Comparison of ENCODE assay signal across 8 cellular contexts in the genomic region with DNA sequence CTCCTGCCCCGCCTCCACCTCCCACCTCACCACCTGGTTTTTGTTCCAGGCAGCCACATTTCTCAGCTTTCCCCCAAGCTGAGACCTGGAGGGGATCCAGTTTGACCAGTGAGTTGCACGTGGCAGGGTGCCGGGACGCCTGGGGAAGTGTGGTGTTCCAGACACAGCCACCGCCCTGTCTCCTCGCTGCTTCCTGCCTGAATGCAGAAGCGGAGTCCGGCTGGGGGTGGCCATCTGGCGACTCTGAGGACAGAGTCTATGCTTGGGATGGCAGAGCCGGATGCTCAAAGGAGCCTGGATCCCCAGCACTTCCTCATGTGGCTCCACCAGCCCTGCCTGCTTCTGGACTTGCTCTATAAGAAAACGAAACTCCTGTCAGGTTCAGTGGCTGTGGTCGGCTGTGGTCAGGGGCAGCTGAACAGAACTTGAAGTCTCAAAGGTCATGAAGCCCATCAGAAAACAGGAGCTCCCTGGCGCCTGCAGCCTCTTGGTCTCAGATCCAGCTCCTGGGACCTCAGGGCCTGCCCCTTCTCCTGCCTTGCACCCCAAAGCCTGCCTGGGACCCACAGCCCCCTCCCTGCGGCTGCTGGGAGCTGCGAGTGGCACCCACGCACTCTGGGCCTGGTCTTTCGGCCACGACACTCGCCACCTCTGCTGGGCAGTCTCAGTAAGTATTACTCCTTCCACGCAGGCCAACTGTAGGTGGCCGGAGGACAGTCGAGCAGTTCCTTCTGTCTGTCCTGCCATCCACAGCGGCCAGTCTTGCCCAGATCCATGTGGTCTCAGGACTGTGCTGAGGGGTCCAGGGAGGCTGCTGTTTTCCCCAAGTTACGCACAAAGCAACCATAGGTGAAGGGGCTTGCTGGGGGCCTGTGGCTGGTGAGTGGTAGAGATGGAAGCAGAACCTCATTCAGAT.
DNase-seq lines count a peak whose midpoint lies in the region; ATAC-seq and TF ChIP-seq lines count a peak whose summit lies in the region.

No MANE protein-coding gene starts in this region.

- H3K27ac Mint-ChIP-seq in activated CD4-positive, alpha-beta T cell treated with anti-CD3 and anti-CD28 coated beads, Interleukin-2, amount 10 ng/mL, durations not matched to agents 24 days and 14 days = no peak overlapping the region
- no peak overlapping the region for H3K27ac Mint-ChIP-seq in HFFc6

- WGBS in heart left ventricle, 4 donors = 53 to 63% (median 55%) methylated on average over 8 to 24 of the region's 24 CpGs

- DNase-seq in activated CD4-positive, alpha-beta T cell treated with anti-CD3 and anti-CD28 coated beads, Interleukin-2, amount 10 ng/mL, durations not matched to agents 24 days and 14 days = peak; percentile 68
- DNase-seq in activated CD4-positive, alpha-beta T cell treated with anti-CD3 and anti-CD28 coated beads for 4 hours = no peak
- DNase-seq in Peyer's patch = peak; percentile 67 to 88 (median 87)
- DNase-seq in heart left ventricle = peak; percentile 91 to 96 (median 95)
- no peak for DNase-seq in HFFc6
- DNase-seq in foreskin keratinocyte = no peak

- H3K4me1 Mint-ChIP-seq in activated CD4-positive, alpha-beta T cell treated with anti-CD3 and anti-CD28 coated beads, Interleukin-2, amount 10 ng/mL, durations not matched to agents 24 days and 14 days = peaks cover 40% of the 10 kb centered on the region
- H3K4me1 Mint-ChIP-seq in HFFc6 (ENCODE audit: low read depth) = peaks cover 50% of the 10 kb centered on the region

- TF ChIP-seq POLR2A in Peyer's patch (IDR thresholded peaks at IDR 0.05) (no peak), heart left ventricle (IDR thresholded peaks at IDR 0.05) (no peak)

- peaks cover 2% of the 10 kb centered on the region for H3K36me3 Mint-ChIP-seq in activated CD4-positive, alpha-beta T cell treated with anti-CD3 and anti-CD28 coated beads, Interleukin-2, amount 10 ng/mL, durations not matched to agents 24 days and 14 days (ENCODE audit: low read depth)
- H3K36me3 Mint-ChIP-seq in HFFc6 (ENCODE audit: low read depth) = no peaks in the 10 kb centered on the region

- H3K36me3 ChIP-seq in Peyer's patch (no peaks in the 10 kb centered on the region), heart left ventricle (no peaks in the 10 kb centered on the region), skeletal muscle tissue (ENCODE audit: control insufficient read depth in 3 of 3, insufficient read depth in 3 of 3, low read length in 3 of 3) (no peaks in the 10 kb centered on the region)

- H3K27ac ChIP-seq in Peyer's patch = peak overlapping the region in 3 of 4 donors; percentile 67 to 80 (median 70)
- H3K27ac ChIP-seq in heart left ventricle = peak overlapping the region; percentile 86 to 99 (median 94)
- H3K27ac ChIP-seq in skeletal muscle tissue (ENCODE audit: low read depth, low read length) = peak overlapping the region; percentile 77
- H3K27ac ChIP-seq in foreskin keratinocyte = no peak overlapping the region

- peak; percentile 66 for ATAC-seq in HG02884 (IDR thresholded peaks at IDR 0.05; ENCODE audit: unreplicated experiment)
- peak; percentile 23 to 66 (median 52) for ATAC-seq in heart left ventricle
- ATAC-seq in foreskin keratinocyte = no peak

- H3K27me3 ChIP-seq in Peyer's patch = no peaks in the 10 kb centered on the region
- no peaks in the 10 kb centered on the region for H3K27me3 ChIP-seq in heart left ventricle
- no peaks in the 10 kb centered on the region for H3K27me3 ChIP-seq in skeletal muscle tissue (ENCODE audit: control insufficient read depth in 3 of 3, insufficient read depth in 3 of 3, low read length in 3 of 3)
- H3K27me3 ChIP-seq in foreskin keratinocyte = no peaks in the 10 kb centered on the region

- intact Hi-C loops in activated CD4-positive, alpha-beta T cell treated with anti-CD3 and anti-CD28 coated beads, Interleukin-2, amount 10 ng/mL, durations not matched to agents 24 days and 14 days (cut with micrococcal nuclease) = no loop called here
- intact Hi-C loops in heart left ventricle (cut with DNase I) = loop anchor here in 7 of 10 donors (5.0 to 10.0 kb wide), 7 partner anchors 54 to 254 kb away; partner anchors contain the start of gene MEF2A (in 4 of the 7)

- H3K9ac ChIP-seq in skeletal muscle tissue (ENCODE audit: low read depth in 1 of 3, low read length in 3 of 3) = peak overlapping the region; percentile 60 to 65 (median 62)

- peaks cover 0 to 26% (median 9%) of the 10 kb centered on the region in 4 donors for H3K4me1 ChIP-seq in Peyer's patch
- H3K4me1 ChIP-seq in heart left ventricle = peaks cover 14 to 88% (median 70%) of the 10 kb centered on the region in 12 donors
- H3K4me1 ChIP-seq in skeletal muscle tissue (ENCODE audit: control insufficient read depth in 3 of 3, insufficient read depth in 3 of 3, low read length in 3 of 3) = peaks cover 46 to 58% (median 54%) of the 10 kb centered on the region in 3 donors
- H3K4me1 ChIP-seq in foreskin keratinocyte = peaks cover 19% of the 10 kb centered on the region

- no peak for TF ChIP-seq CTCF in Peyer's patch (IDR thresholded peaks at IDR 0.05)
- no peak for TF ChIP-seq CTCF in heart left ventricle (IDR thresholded peaks at IDR 0.05)
- no peak for TF ChIP-seq CTCF in HFFc6 (IDR thresholded peaks at IDR 0.05)
- no peak for TF ChIP-seq CTCF in foreskin keratinocyte (conservative IDR thresholded peaks at IDR 0.05)

- peaks cover 11% of the 10 kb centered on the region for H3K27me3 Mint-ChIP-seq in activated CD4-positive, alpha-beta T cell treated with anti-CD3 and anti-CD28 coated beads, Interleukin-2, amount 10 ng/mL, durations not matched to agents 24 days and 14 days
- peaks cover 1% of the 10 kb centered on the region; the same call in 1 of the 2 replicates for H3K27me3 Mint-ChIP-seq in HFFc6 (ENCODE audit: insufficient read depth)

- no peak overlapping the region for H3K4me3 Mint-ChIP-seq in activated CD4-positive, alpha-beta T cell treated with anti-CD3 and anti-CD28 coated beads, Interleukin-2, amount 10 ng/mL, durations not matched to agents 24 days and 14 days
- no peak overlapping the region; the same call in 1 of the 2 replicates for H3K4me3 Mint-ChIP-seq in HFFc6

- peaks cover 6% of the 10 kb centered on the region for H3K9me3 Mint-ChIP-seq in activated CD4-positive, alpha-beta T cell treated with anti-CD3 and anti-CD28 coated beads, Interleukin-2, amount 10 ng/mL, durations not matched to agents 24 days and 14 days
- no peaks in the 10 kb centered on the region for H3K9me3 Mint-ChIP-seq in HFFc6

- H3K9me3 ChIP-seq in Peyer's patch (no peaks in the 10 kb centered on the region), heart left ventricle (no peaks in the 10 kb centered on the region), skeletal muscle tissue (ENCODE audit: control insufficient read depth in 3 of 3, low read length in 3 of 3) (no peaks in the 10 kb centered on the region)

- H3K4me3 ChIP-seq in Peyer's patch = peak overlapping the region in 1 of 4 donors; percentile 20
- H3K4me3 ChIP-seq in heart left ventricle = peak overlapping the region in 7 of 12 donors; percentile 6 to 30 (median 16)
- H3K4me3 ChIP-seq in skeletal muscle tissue (ENCODE audit: low read length in 3 of 3) = peak overlapping the region in 2 of 3 donors; percentile 9 to 35

Comparison
In these comparisons a context has a peak if more than half of its experiments do, and no peak if none do; other contexts are left out.
1. DNase-seq: peak in activated CD4-positive, alpha-beta T cell treated with anti-CD3 and anti-CD28 coated beads, Interleukin-2, amount 10 ng/mL, durations not matched to agents 24 days and 14 days (single experiment), Peyer's patch (3 of 3) and heart left ventricle (5 of 5); none in activated CD4-positive, alpha-beta T cell treated with anti-CD3 and anti-CD28 coated beads for 4 hours (0 of 2), HFFc6 (single experiment) and foreskin keratinocyte (0 of 2).